Comparison of ENCODE assay signal across 27 cellular contexts in the genomic region with DNA sequence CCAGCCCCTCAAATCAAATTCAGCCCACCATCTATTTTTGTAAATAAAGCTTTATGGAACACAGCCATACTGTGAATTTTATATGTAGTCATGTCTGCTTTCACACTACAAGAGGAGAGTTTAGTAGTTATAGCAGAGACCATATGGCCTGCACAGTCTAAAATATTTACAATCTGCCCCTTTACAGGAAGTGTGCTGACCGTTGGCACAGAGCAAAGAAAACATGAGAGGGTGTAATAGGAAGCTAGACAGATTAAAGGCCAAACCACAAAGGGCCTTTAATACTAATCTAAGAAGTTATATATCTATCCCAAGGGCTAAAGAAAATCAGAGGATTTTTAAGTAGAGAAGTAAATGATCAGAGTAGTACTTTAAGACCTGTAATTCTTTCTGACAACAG. TPM values are rescaled to one million over a fixed set of nuclear protein-coding genes. Genes with fewer than 3 reads are reported as not detected.
DNase-seq lines count a peak whose midpoint lies in the region; ATAC-seq and TF ChIP-seq lines count a peak whose summit lies in the region.
"Had no signal": no experiment of that assay in that cellular context is flagged by ENCODE, and none has a peak within 500 bp of the region (broad histone marks: within the 10 kb centered on the region; RNA-seq: fewer than 3 reads in every experiment).

No MANE protein-coding gene starts in this region.

- H3K4me1 Mint-ChIP-seq in activated CD8-positive, alpha-beta memory T cell treated with anti-CD3 and anti-CD28 coated beads, Interleukin-2, amount 10 ng/mL, durations not matched to agents 7 days and 5 days: no peaks in the 10 kb centered on the region
- H3K4me1 Mint-ChIP-seq: activated naive CD8-positive, alpha-beta T cell treated with anti-CD3 and anti-CD28 coated beads, Interleukin-2, amount 50 U/mL, for 24 hours had no signal

- no peak overlapping the region for H3K4me3 ChIP-seq in brain microvascular endothelial cell (ENCODE audit: low read depth, low read length)
- H3K4me3 ChIP-seq: coronary artery, hepatocyte, lung, ovary, right atrium auricular region, thyroid gland had no signal

- H3K27ac ChIP-seq in brain microvascular endothelial cell: no peak overlapping the region
- H3K27ac ChIP-seq: coronary artery, hepatocyte, ovary, right atrium auricular region, thyroid gland, WERI-Rb-1 had no signal

- no peaks in the 10 kb centered on the region for H3K27me3 Mint-ChIP-seq in activated CD8-positive, alpha-beta memory T cell treated with anti-CD3 and anti-CD28 coated beads, Interleukin-2, amount 10 ng/mL, durations not matched to agents 7 days and 5 days
- H3K27me3 Mint-ChIP-seq: activated naive CD8-positive, alpha-beta T cell treated with anti-CD3 and anti-CD28 coated beads, Interleukin-2, amount 50 U/mL, for 24 hours; stimulated activated naive CD8-positive, alpha-beta T cell treated with anti-CD3 and anti-CD28 coated beads, Interleukin-15, Interleukin-2, amounts not matched to agents 100 ng/mL and 50 ng/mL, for 24 hours had no signal

- peaks cover 36% of the 10 kb centered on the region for H3K36me3 Mint-ChIP-seq in activated CD8-positive, alpha-beta memory T cell treated with anti-CD3 and anti-CD28 coated beads, Interleukin-2, amount 10 ng/mL, durations not matched to agents 7 days and 5 days

- in situ Hi-C loops in brain microvascular endothelial cell (cut with HindIII; ENCODE audit: low pct_ligation_motif_present, low sequenced_read_pairs): no loop called here

- H3K27ac Mint-ChIP-seq in activated CD8-positive, alpha-beta memory T cell treated with anti-CD3 and anti-CD28 coated beads, Interleukin-2, amount 10 ng/mL, durations not matched to agents 7 days and 5 days: no peak overlapping the region
- H3K27ac Mint-ChIP-seq: activated naive CD8-positive, alpha-beta T cell treated with anti-CD3 and anti-CD28 coated beads, Interleukin-2, amount 50 U/mL, for 24 hours; stimulated activated naive CD8-positive, alpha-beta T cell treated with anti-CD3 and anti-CD28 coated beads, Interleukin-15, Interleukin-2, amounts not matched to agents 100 ng/mL and 50 ng/mL, for 24 hours had no signal

- CTCF ChIA-PET in activated CD8-positive, alpha-beta memory T cell treated with anti-CD3 and anti-CD28 coated beads, Interleukin-2, amount 10 ng/mL, durations not matched to agents 7 days and 5 days (lab: Charles Lee): interaction anchor here (1.7 kb wide), 1 partner anchor 12 kb away, joined by 5 read pairs; no protein-coding TSS in a partner anchor

- no peaks in the 10 kb centered on the region for H3K27me3 ChIP-seq in brain microvascular endothelial cell (replicated peaks)
- H3K27me3 ChIP-seq: hepatocyte, ovary, right atrium auricular region, thyroid gland had no signal

- no peaks in the 10 kb centered on the region for H3K9me3 Mint-ChIP-seq in activated CD8-positive, alpha-beta memory T cell treated with anti-CD3 and anti-CD28 coated beads, Interleukin-2, amount 10 ng/mL, durations not matched to agents 7 days and 5 days (ENCODE audit: low read depth)
- H3K9me3 Mint-ChIP-seq: activated naive CD8-positive, alpha-beta T cell treated with anti-CD3 and anti-CD28 coated beads, Interleukin-2, amount 50 U/mL, for 24 hours; stimulated activated naive CD8-positive, alpha-beta T cell treated with anti-CD3 and anti-CD28 coated beads, Interleukin-15, Interleukin-2, amounts not matched to agents 100 ng/mL and 50 ng/mL, for 24 hours had no signal

- DNase-seq in DMS 273 treated with DMSO at 0.1 percent for 48 hours (lab: John Stamatoyannopoulos, UW) (peak; percentile 4), MV-4-11 (lab: John Stamatoyannopoulos, UW) (peak; percentile 17), brain microvascular endothelial cell (peak; percentile 12), iris pigment epithelial cell (ENCODE audit: low read depth) (peak; percentile 30)
- no peak for DNase-seq in activated CD8-positive, alpha-beta memory T cell treated with anti-CD3 and anti-CD28 coated beads, Interleukin-2, amount 10 ng/mL, durations not matched to agents 7 days and 5 days
- no peak for DNase-seq in activated CD4-positive, alpha-beta T cell treated with anti-CD3 and anti-CD28 coated beads for 48 hours
- DNase-seq: activated CD8-positive, alpha-beta memory T cell treated with anti-CD3 and anti-CD28 coated beads, Interleukin-2, amount 50 U/mL, for 48 hours; activated effector memory CD4-positive, alpha-beta T cell treated with Interleukin-2 at 50 U/mL for 16 hours; activated naive CD8-positive, alpha-beta T cell treated with anti-CD3 and anti-CD28 coated beads, Interleukin-2, amount 50 U/mL, for 24 hours; Karpas-422; NCI-H1092 treated with DMSO at 0.1 percent for 48 hours; NCI-H2029 treated with DMSO at 0.1 percent for 48 hours; NCI-H226; NCI-H82; ovary; SIG-M5; stimulated activated CD4-positive, alpha-beta T cell treated with anti-CD3 and anti-CD28 coated beads, Interleukin-12 subunit alpha, Interleukin-12 subunit beta, amount 100 ng/mL, for 4 hours; stimulated activated CD4-positive, alpha-beta T cell treated with anti-CD3 and anti-CD28 coated beads, Interleukin-4, amount 100 ng/mL, for 4 hours; thyroid gland; WERI-Rb-1 had no signal

- no peak for TF ChIP-seq CTCF in brain microvascular endothelial cell (IDR thresholded peaks at IDR 0.05; ENCODE audit: low read depth, low read length, missing control alignments)

- no peak overlapping the region for H3K4me3 Mint-ChIP-seq in activated CD8-positive, alpha-beta memory T cell treated with anti-CD3 and anti-CD28 coated beads, Interleukin-2, amount 10 ng/mL, durations not matched to agents 7 days and 5 days
- H3K4me3 Mint-ChIP-seq: activated naive CD8-positive, alpha-beta T cell treated with anti-CD3 and anti-CD28 coated beads, Interleukin-2, amount 50 U/mL, for 24 hours; stimulated activated naive CD8-positive, alpha-beta T cell treated with anti-CD3 and anti-CD28 coated beads, Interleukin-15, Interleukin-2, amounts not matched to agents 100 ng/mL and 50 ng/mL, for 24 hours had no signal

- ATAC-seq in HG03159 (IDR thresholded peaks at IDR 0.05; ENCODE audit: unreplicated experiment) (no peak), HG03460 (IDR thresholded peaks at IDR 0.05; ENCODE audit: unreplicated experiment) (no peak)
- ATAC-seq in activated CD8-positive, alpha-beta memory T cell treated with anti-CD3 and anti-CD28 coated beads, Interleukin-2, amount 10 ng/mL, durations not matched to agents 7 days and 5 days: no peak
- ATAC-seq: activated naive CD8-positive, alpha-beta T cell treated with anti-CD3 and anti-CD28 coated beads, Interleukin-2, amount 50 U/mL, for 24 hours had no signal

- no peaks in the 10 kb centered on the region for H3K36me3 ChIP-seq in brain microvascular endothelial cell (replicated peaks)
- H3K36me3 ChIP-seq: ovary, right atrium auricular region, thyroid gland, WERI-Rb-1 had no signal

RNA-seq across cellular contexts. Expression of a gene that starts 39.4 kb away (rescaled TPM):
- 10 to 100 TPM; 32.9 to 34.0 TPM for total RNA-seq in activated CD8-positive, alpha-beta memory T cell treated with anti-CD3 and anti-CD28 coated beads, Interleukin-2, amount 10 ng/mL, durations not matched to agents 7 days and 5 days

Comparison
In these comparisons a context has a peak if more than half of its experiments do, and no peak if none do; other contexts are left out.
1. DNase-seq: peak in DMS 273 treated with DMSO at 0.1 percent for 48 hours (single experiment), MV-4-11 (single experiment), brain microvascular endothelial cell (single experiment) and iris pigment epithelial cell (single experiment); none in activated CD8-positive, alpha-beta memory T cell treated with anti-CD3 and anti-CD28 coated beads, Interleukin-2, amount 10 ng/mL, durations not matched to agents 7 days and 5 days (single experiment) and activated CD4-positive, alpha-beta T cell treated with anti-CD3 and anti-CD28 coated beads for 48 hours (single experiment).